9 cellular contexts compared by ENCODE assay signal in genomic region chr22:27420817-27421361, GRCh38.
DNase-seq lines count a peak whose midpoint lies in the region; ATAC-seq and TF ChIP-seq lines count a peak whose summit lies in the region.
"Had no signal": no experiment of that assay in that cellular context is flagged by ENCODE, and none has a peak within 500 bp of the region (broad histone marks: within the 10 kb centered on the region; RNA-seq: fewer than 3 reads in every experiment).

No MANE protein-coding gene starts in this region.

- H3K4me1 ChIP-seq in PC-3 (ENCODE audit: insufficient read depth, low read length): peaks cover 14% of the 10 kb centered on the region

- H3F3A ChIP-seq in PC-3 (ENCODE audit: low read length, unreplicated experiment): no peaks in the 10 kb centered on the region

- no peaks in the 10 kb centered on the region for H4K20me1 ChIP-seq in PC-3 (ENCODE audit: low read length)

- ATAC-seq in PC-3: peak; percentile 73
- no peak for ATAC-seq in T-cell (replicated peaks in 1 of 4)

- H3K27ac ChIP-seq in PC-3 (ENCODE audit: low read length): no peak overlapping the region

- in situ Hi-C loops in ACHN (cut with HindIII; ENCODE audit: low pct_ligation_motif_present, low pct_unique_long_range_greater_than_20kb, low sequenced_read_pairs): no loop called here

- no peaks in the 10 kb centered on the region for H3K9me3 Mint-ChIP-seq in neural crest cell
- peaks cover 0 to 14% (median 0%) of the 10 kb centered on the region in 3 donors for H3K9me3 Mint-ChIP-seq in T-cell

- peak overlapping the region; percentile 70 for H3K27ac Mint-ChIP-seq in neural crest cell (ENCODE audit: unreplicated experiment)
- no peak overlapping the region for H3K27ac Mint-ChIP-seq in T-cell

- intact Hi-C loops in PC-3 (cut with micrococcal nuclease): loop anchor here (5.0 kb wide), 1 partner anchor 56 kb away; no protein-coding TSS in a partner anchor

- H3K9me3 ChIP-seq in PC-3 (ENCODE audit: low read length): no peaks in the 10 kb centered on the region

- 0 out of 2 replicates have a peak overlapping the region, but pooled peaks have one; percentile 48 for H2AFZ ChIP-seq in PC-3 (ENCODE audit: low read length)

- peak overlapping the region; percentile 60 for H3K4me2 ChIP-seq in PC-3 (ENCODE audit: low read length)

- CTCF ChIA-PET in PC-3 (lab: Charles Lee): no interaction called here
- CTCF ChIA-PET in T-cell (lab: Charles Lee): no interaction called here

- no peaks in the 10 kb centered on the region for H3K79me2 ChIP-seq in PC-3 (ENCODE audit: low read length)

- BruUV-seq in PC-3 (replicated peaks; lab: Mats Ljungman, UMichigan): no TSS peak

- H3K4me1 Mint-ChIP-seq in neural crest cell (peaks cover 26% of the 10 kb centered on the region), T-cell (no peaks in the 10 kb centered on the region)

- H3K36me3 Mint-ChIP-seq in neural crest cell (ENCODE audit: low read depth): no peaks in the 10 kb centered on the region
- H3K36me3 Mint-ChIP-seq in T-cell: no peaks in the 10 kb centered on the region

- DNase-seq in ACHN: peak; percentile 54
- DNase-seq in PC-3: peak; percentile 73
- DNase-seq in fibroblast of mammary gland (ENCODE audit: low read depth): peak; percentile 93
- DNase-seq in neural crest cell (ENCODE audit: low read depth, low spot score): no peak
- no peak for DNase-seq in T-cell
- DNase-seq in NCI-H2029 (lab: John Stamatoyannopoulos, UW): no peak
- DNase-seq in GDM1 (lab: John Stamatoyannopoulos, UW): no peak
- no peak for DNase-seq in NCI-H524 treated with DMSO at 0.1 percent for 48 hours (lab: John Stamatoyannopoulos, UW)
- DNase-seq: NCI-H2171 had no signal

- TF ChIP-seq CTCF in PC-3 (conservative IDR thresholded peaks at IDR 0.05; ENCODE audit: low read depth, low read length) (no peak), fibroblast of mammary gland (conservative IDR thresholded peaks at IDR 0.05; ENCODE audit: control insufficient read depth, insufficient read depth, low read depth, low read length) (no peak), neural crest cell (conservative IDR thresholded peaks at IDR 0.05) (no peak)

- H3K9me2 ChIP-seq in PC-3 (replicated peaks; ENCODE audit: low read length): no peaks in the 10 kb centered on the region

- H3K36me3 ChIP-seq in PC-3 (ENCODE audit: low read depth, low read length): no peaks in the 10 kb centered on the region

- no peak overlapping the region for H3K9ac ChIP-seq in PC-3 (ENCODE audit: low read length)

- no peak overlapping the region for H3K4me3 ChIP-seq in PC-3 (ENCODE audit: low read length)
- H3K4me3 ChIP-seq in fibroblast of mammary gland (ENCODE audit: control insufficient read depth, low read depth, low read length): no peak overlapping the region

- POLR2A ChIA-PET in PC-3 (lab: Charles Lee; ENCODE audit: unreplicated experiment) (no interaction called here), T-cell (lab: Charles Lee) (no interaction called here)

- H3K27me3 Mint-ChIP-seq in neural crest cell (ENCODE audit: low read depth) (no peaks in the 10 kb centered on the region), T-cell (peaks cover 24 to 25% of the 10 kb centered on the region in 2 donors)

- no peaks in the 10 kb centered on the region for H3K27me3 ChIP-seq in PC-3 (ENCODE audit: low read length)

- H3K4me3 Mint-ChIP-seq in neural crest cell (no peak overlapping the region), T-cell (no peak overlapping the region)

Comparison
In these comparisons a context has a peak if more than half of its experiments do, and no peak if none do; other contexts are left out.
1. DNase-seq: peak in ACHN (single experiment), PC-3 (single experiment) and fibroblast of mammary gland (single experiment); none in neural crest cell (single experiment), T-cell (0 of 34), NCI-H2029 (single experiment), GDM1 (single experiment) and NCI-H524 treated with DMSO at 0.1 percent for 48 hours (single experiment).